8 cellular contexts compared by ENCODE assay signal in the genomic region with DNA sequence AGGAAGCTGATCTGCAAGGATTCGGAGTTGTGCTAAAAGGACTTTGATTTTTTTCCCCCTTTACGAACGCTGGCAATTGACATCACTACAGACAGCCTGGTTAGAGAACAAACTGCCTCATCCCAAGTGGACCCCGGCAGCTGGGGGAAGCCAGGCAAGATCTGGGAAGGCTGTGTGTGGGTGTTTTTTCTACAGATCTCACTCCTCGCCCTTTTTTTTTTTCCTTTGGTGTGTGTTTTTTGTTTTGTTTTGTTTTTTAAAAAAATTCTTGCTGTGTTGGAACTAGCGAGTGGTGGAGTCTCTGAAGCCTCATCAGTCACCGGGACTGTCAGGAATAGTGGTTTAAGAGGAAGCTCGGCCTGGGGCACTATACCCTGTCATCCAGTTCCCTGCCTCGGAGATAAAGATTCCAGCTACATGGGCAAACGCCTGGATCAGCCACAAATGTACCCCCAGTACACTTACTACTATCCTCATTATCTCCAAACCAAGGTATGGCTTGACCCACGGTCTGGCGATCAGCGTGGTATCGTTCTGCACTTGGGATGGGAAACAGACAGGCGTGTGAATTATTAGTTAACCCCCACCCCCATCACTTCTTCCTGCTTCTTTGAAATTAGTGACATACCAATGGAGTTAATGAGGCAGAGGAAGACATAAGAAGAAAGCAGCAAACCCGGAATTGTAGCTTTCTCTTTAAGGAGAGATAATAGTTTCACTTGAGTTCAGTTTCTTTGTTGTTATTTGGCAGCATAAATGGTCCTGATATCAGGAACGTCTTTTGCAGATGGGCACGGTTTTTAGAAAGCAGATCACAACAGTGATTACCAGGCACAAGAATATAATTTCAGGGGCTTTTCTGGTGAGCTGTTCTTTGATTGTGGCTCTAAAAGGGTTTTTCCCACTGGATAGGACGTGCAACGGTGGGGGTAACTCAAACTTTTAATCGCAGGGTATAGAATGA. TPM values are rescaled to one million over a fixed set of nuclear protein-coding genes. Genes with fewer than 3 reads are reported as not detected.
DNase-seq lines count a peak whose midpoint lies in the region; ATAC-seq, FAIRE-seq and TF ChIP-seq lines count a peak whose summit lies in the region.

No MANE protein-coding gene starts in this region.

- ATAC-seq in GM21381 (IDR thresholded peaks at IDR 0.05; ENCODE audit: unreplicated experiment) (peak; percentile 50), GM12878 (peak; percentile 75)
- peak; percentile 93 for ATAC-seq in stimulated activated naive CD8-positive, alpha-beta T cell treated with anti-CD3 and anti-CD28 coated beads, Interleukin-15, amount 100 ng/mL, for 72 hours

- H3K9ac ChIP-seq in GM12878 (ENCODE audit: control insufficient read depth, insufficient read depth, low read length), result peak overlapping the region; percentile 65
- peak overlapping the region; percentile 74 to 85 for H3K9ac ChIP-seq in kidney (ENCODE audit: low read length in 2 of 2)

- H3K9me3 Mint-ChIP-seq in stimulated activated naive CD8-positive, alpha-beta T cell treated with anti-CD3 and anti-CD28 coated beads, Interleukin-15, amount 100 ng/mL, for 72 hours, result no peaks in the 10 kb centered on the region

- peak in 1 of 2 experiments; percentile 24; a peak in 2 of 4 replicates for TF ChIP-seq EP300 in GM12878 (IDR thresholded peaks at IDR 0.05; ENCODE audit: borderline replicate concordance in 1 of 2, control insufficient read depth in 1 of 2, low read depth in 2 of 2, low read length in 2 of 2)

- intact Hi-C loops in GM12878 (cut with micrococcal nuclease; ENCODE audit: unreplicated experiment), result loop anchor here (2.0 to 10.0 kb wide), 5 partner anchors 37 to 406 kb away; no protein-coding TSS in a partner anchor
- intact Hi-C loops in kidney (cut with DNase I), result no loop called here

- peak overlapping the region; percentile 69 for H2AFZ ChIP-seq in GM12878 (ENCODE audit: control insufficient read depth, low read depth, low read length)

- H3K4me1 Mint-ChIP-seq in stimulated activated naive CD8-positive, alpha-beta T cell treated with anti-CD3 and anti-CD28 coated beads, Interleukin-15, amount 100 ng/mL, for 72 hours, result peaks cover 35% of the 10 kb centered on the region

- H3K4me3 ChIP-seq in GM12878, result peak overlapping the region; percentile 79
- peak overlapping the region; percentile 84 to 88 for H3K4me3 ChIP-seq in kidney (ENCODE audit: low read length in 2 of 2)

- peaks cover 17% of the 10 kb centered on the region for H3K27me3 Mint-ChIP-seq in stimulated activated naive CD8-positive, alpha-beta T cell treated with anti-CD3 and anti-CD28 coated beads, Interleukin-15, amount 100 ng/mL, for 72 hours

- H3K36me3 ChIP-seq in GM12878 (ENCODE audit: control insufficient read depth in 2 of 2, insufficient read depth in 2 of 2, low read length in 1 of 2), result no peaks in the 10 kb centered on the region
- H3K36me3 ChIP-seq in kidney (ENCODE audit: control insufficient read depth in 1 of 2, insufficient read depth in 2 of 2, low read length in 2 of 2), result no peaks in the 10 kb centered on the region

- in situ Hi-C loops in GM12878 (cut with MboI), result no loop called here

- H3K27me3 ChIP-seq in GM12878 (replicated peaks in 1 of 2; ENCODE audit: control insufficient read depth in 2 of 2, insufficient read depth in 2 of 2, low read length in 1 of 2), result no peaks in the 10 kb centered on the region

- peak overlapping the region; percentile 94 to 96 for H3K27ac Mint-ChIP-seq in stimulated activated naive CD8-positive, alpha-beta T cell treated with anti-CD3 and anti-CD28 coated beads, Interleukin-15, amount 100 ng/mL, for 72 hours

- POLR2A ChIA-PET in GM12878 (lab: Charles Lee), result interaction anchor here (0.6 to 1.4 kb wide), 8 partner anchors 9 to 603 kb away, joined by 3 to 10 read pairs (median 4); no protein-coding TSS in a partner anchor

- H3K4me2 ChIP-seq in GM12878 (ENCODE audit: control insufficient read depth, insufficient read depth), result peak overlapping the region; percentile 83

- DNase-seq in Daoy (ENCODE audit: low read depth) (peak; percentile 37), HTR-8/SVneo (ENCODE audit: insufficient read length, low spot score) (no peak), GM12878 (ENCODE audit: low read depth, low spot score) (peak; percentile 63), kidney (peak; percentile 40), NCI-H1694 (lab: John Stamatoyannopoulos, UW) (no peak), NCI-H1092 treated with DMSO at 0.1 percent for 48 hours (lab: John Stamatoyannopoulos, UW) (no peak)
- peak in 1 of 2 donors; percentile 43 for DNase-seq in stimulated activated naive CD8-positive, alpha-beta T cell treated with anti-CD3 and anti-CD28 coated beads, Interleukin-15, amount 100 ng/mL, for 72 hours

- FAIRE-seq in HTR-8/SVneo (lab: Jason Lieb, UNC) (peak; percentile 13), GM12878 (lab: Jason Lieb, UNC) (no peak), kidney (lab: Jason Lieb, UNC) (no peak)

- RAD21 ChIA-PET in GM12878 (lab: Charles Lee; ENCODE audit: unreplicated experiment), result interaction anchor here (0.6 to 3.0 kb wide), 24 partner anchors 8 to 913 kb away, joined by 3 to 17 read pairs (median 4); no protein-coding TSS in a partner anchor

- no peaks in the 10 kb centered on the region for H3K9me3 ChIP-seq in GM12878 (replicated peaks; ENCODE audit: control insufficient read depth, insufficient read depth, low read length)
- no peaks in the 10 kb centered on the region for H3K9me3 ChIP-seq in kidney (ENCODE audit: control insufficient read depth in 1 of 2, low read length in 2 of 2)

- H3K27ac ChIP-seq in GM12878 (ENCODE audit: control insufficient read depth, insufficient read depth) (peak overlapping the region; percentile 59), kidney (ENCODE audit: low read depth in 2 of 2, low read length in 2 of 2) (peak overlapping the region; percentile 68 to 89)

- BruUV-seq in GM12878 (replicated peaks; lab: Mats Ljungman, UMichigan), result TSS peak; percentile 86

- CTCF ChIA-PET in GM12878 (lab: Yijun Ruan, JAX), result interaction anchor here (0.6 to 1.9 kb wide), 13 partner anchors 9 to 731 kb away, joined by 3 to 6 read pairs (median 3); no protein-coding TSS in a partner anchor

- SMC1A ChIA-PET in GM12878 (lab: Charles Lee; ENCODE audit: uncharacterized antibody, unreplicated experiment), result interaction anchor here (0.6 to 3.7 kb wide), 24 partner anchors 7 to 1261 kb away, joined by 3 to 23 read pairs (median 6); no protein-coding TSS in a partner anchor

- H3K4me3 Mint-ChIP-seq in stimulated activated naive CD8-positive, alpha-beta T cell treated with anti-CD3 and anti-CD28 coated beads, Interleukin-15, amount 100 ng/mL, for 72 hours, result peak overlapping the region; percentile 84 to 92

- no peak for TF ChIP-seq CTCF in GM12878 (IDR thresholded peaks at IDR 0.05 in 2 of 3, conservative IDR thresholded peaks at IDR 0.05 in 1 of 3; ENCODE audit: control insufficient read depth in 2 of 3, extremely low read depth in 1 of 3, insufficient read depth in 1 of 3, low read depth in 3 of 3, low read length in 3 of 3)
- TF ChIP-seq CTCF in kidney (IDR thresholded peaks at IDR 0.05; ENCODE audit: borderline replicate concordance, extremely low read depth, insufficient read depth), result no peak

- H3K79me2 ChIP-seq in GM12878 (ENCODE audit: control insufficient read depth, insufficient read depth, low read length), result peaks cover 16% of the 10 kb centered on the region

- H3K4me1 ChIP-seq in GM12878 (ENCODE audit: control insufficient read depth, insufficient read depth, low read length), result peaks cover 4% of the 10 kb centered on the region
- H3K4me1 ChIP-seq in kidney (ENCODE audit: control insufficient read depth in 1 of 2, insufficient read depth in 1 of 2, low read depth in 1 of 2, low read length in 2 of 2), result peaks cover 0 to 2% of the 10 kb centered on the region in 2 donors

- WGBS in GM12878 (ENCODE audit: insufficient coverage, insufficient replicate concordance, low lambda C conversion rate, missing lambda C conversion rate), result 7% methylated on average over 21 of the region's 21 CpGs

- TF ChIP-seq RAD21 in GM12878 (IDR thresholded peaks at IDR 0.05; ENCODE audit: insufficient read depth, low read depth, low read length), result no peak

- no peaks in the 10 kb centered on the region for H4K20me1 ChIP-seq in GM12878 (ENCODE audit: control insufficient read depth, insufficient read depth)

- no peak for TF ChIP-seq POLR2A in GM12878 (IDR thresholded peaks at IDR 0.05; ENCODE audit: low read depth, low read length)

TF ChIP-seq in GM12878, 131 proteins besides CTCF, POLR2A, EP300 and RAD21 (continues in another document):
- no peak; the same call in 1 of the 2 replicates for TF ChIP-seq GATAD2B (conservative IDR thresholded peaks at IDR 0.05; ENCODE audit: low read depth)

RNA-seq across cellular contexts. Expression of a gene that starts 0.7 kb away (rescaled TPM):
- 11.0 and 23.2 TPM in 2 replicates for total RNA-seq in Daoy (2014; rRNA removed; shearing (Covaris generic))
- total RNA-seq in GM12878 (2013; cell fraction: nucleolus; rRNA removed), result 56.8 and 65.8 TPM in 2 replicates
- total RNA-seq in GM12878 (2014; rRNA removed) (3.8 and 4.8 TPM in 2 replicates), GM12878 (2014; rRNA removed; fragmentation: Illumina TruSeq; extraction: Trizol) (3.1 and 4.2 TPM in 2 replicates), GM12878 (2021) (3.4 and 4.4 TPM in 2 replicates), kidney (48.8 TPM)
- polyA plus RNA-seq in GM12878 (2011; ENCODE audit: low read depth), result 0.67 TPM
- polyA plus RNA-seq in GM12878 (2011; rRNA removed) (4.0 and 4.7 TPM in 2 replicates), GM12878 (2014; fragmentation: Illumina TruSeq; extraction: Trizol) (1.3 and 1.7 TPM in 2 replicates), GM12878 (2014; fragmentation: Nextera tagmentation; extraction: Ambion mirVana) (1 to 10 TPM; 1.3 to 4.3 TPM), GM12878 (2014; rRNA removed) (0.79 and 1.3 TPM in 2 replicates), GM12878 (2016; fragmentation: Nextera tagmentation; extraction: Ambion mirVana) (1 to 10 TPM; 1.3 to 3.0 TPM), kidney (ENCODE audit: insufficient read depth, low read depth, low replicate concordance) (3.2 TPM)
- 3.5 and 4.0 TPM in 2 replicates for polyA plus RNA-seq in GM12878 (2011; cell fraction: cytosol; rRNA removed)
- 9.4 and 12.8 TPM in 2 replicates for polyA plus RNA-seq in GM12878 (2011; cell fraction: nucleus; rRNA removed)
- polyA plus RNA-seq in GM12878 (2012), result 1.8 and 2.0 TPM in 2 replicates
- polyA minus RNA-seq in GM12878 (2011; rRNA and poly(A)+ RNA removed), result 31.4 and 38.2 TPM in 2 replicates
- 6.5 and 7.1 TPM in 2 replicates for polyA minus RNA-seq in GM12878 (2011; cell fraction: cytosol; rRNA and poly(A)+ RNA removed)
- 30.6 and 45.5 TPM in 2 replicates for polyA minus RNA-seq in GM12878 (2011; cell fraction: nucleus; rRNA and poly(A)+ RNA removed)

Comparison
In these comparisons a context has a peak if more than half of its experiments do, and no peak if none do; other contexts are left out.
1. DNase-seq: peak in Daoy (single experiment), GM12878 (single experiment) and kidney (single experiment); none in HTR-8/SVneo (single experiment), NCI-H1694 (single experiment) and NCI-H1092 treated with DMSO at 0.1 percent for 48 hours (single experiment).
2. Peak in every context shown above with its lines, with median percentiles within 50 percentile points of each other: ATAC-seq.